Comparison of ENCODE assay signal across 1 cellular context in the genomic region with DNA sequence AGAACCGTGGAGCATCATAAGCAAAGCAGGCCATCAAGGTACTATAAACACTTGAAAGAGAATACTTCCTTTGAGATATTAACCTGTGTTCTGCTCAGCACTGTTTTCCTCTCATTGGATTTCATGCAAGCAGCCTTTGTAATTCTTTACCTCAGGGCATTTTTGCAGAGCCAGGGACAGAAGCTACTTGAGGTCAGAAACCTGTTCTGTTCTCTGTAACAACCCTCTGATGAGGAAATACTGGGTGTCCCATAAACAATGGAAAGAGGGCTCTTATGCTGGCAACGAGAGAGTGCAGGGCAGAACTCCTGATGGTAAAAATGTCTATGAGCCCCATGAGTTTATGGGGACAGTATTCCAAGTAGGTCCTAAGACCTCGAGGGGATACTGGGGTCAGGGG.
TF ChIP-seq lines count a peak whose summit lies in the region.

No MANE protein-coding gene starts in this region.

TF ChIP-seq in H1, 55 proteins besides CTCF, POLR2A, EP300 and RAD21 (continued from another document):
- TF ChIP-seq POU5F1 (IDR thresholded peaks at IDR 0.05; ENCODE audit: low read depth, low read length): no peak
